ENCODE assay signal across 2 cellular contexts in the genomic region with DNA sequence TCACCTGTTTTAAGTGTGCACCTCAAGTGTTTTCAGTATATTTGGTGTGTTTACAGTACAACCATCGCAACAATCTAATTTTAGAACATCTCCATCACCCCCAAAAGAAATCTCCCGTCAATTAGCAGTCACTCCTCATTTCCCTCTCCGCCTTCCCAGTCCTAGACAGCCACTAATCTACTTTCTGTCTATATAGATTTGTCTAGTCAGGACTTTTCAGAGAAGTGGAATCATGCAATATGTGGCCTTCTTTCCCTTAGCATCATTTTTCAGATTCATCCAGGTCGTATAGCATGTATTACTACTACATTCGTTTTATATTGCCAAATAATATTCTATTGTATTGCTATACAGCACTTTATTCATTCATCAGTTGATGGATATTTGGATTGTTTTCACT.
TF ChIP-seq lines count a peak whose summit lies in the region.

No MANE protein-coding gene starts in this region.

TF ChIP-seq in HepG2, 621 proteins besides CTCF, POLR2A, EP300 and RAD21:
- TF ChIP-seq MAFF (IDR thresholded peaks at IDR 0.05; ENCODE audit: low read depth, low read length) (peak; percentile 34; the same call in 1 of the 2 replicates), MAFK (conservative IDR thresholded peaks at IDR 0.05 in 1 of 2, IDR thresholded peaks at IDR 0.05 in 1 of 2; ENCODE audit: low read length in 2 of 2) (peak; percentile 39 to 65), ZNF296 (CRISPR knock-in tag; conservative IDR thresholded peaks at IDR 0.05) (no peak)
- TF ChIP-seq, protein P1, sequence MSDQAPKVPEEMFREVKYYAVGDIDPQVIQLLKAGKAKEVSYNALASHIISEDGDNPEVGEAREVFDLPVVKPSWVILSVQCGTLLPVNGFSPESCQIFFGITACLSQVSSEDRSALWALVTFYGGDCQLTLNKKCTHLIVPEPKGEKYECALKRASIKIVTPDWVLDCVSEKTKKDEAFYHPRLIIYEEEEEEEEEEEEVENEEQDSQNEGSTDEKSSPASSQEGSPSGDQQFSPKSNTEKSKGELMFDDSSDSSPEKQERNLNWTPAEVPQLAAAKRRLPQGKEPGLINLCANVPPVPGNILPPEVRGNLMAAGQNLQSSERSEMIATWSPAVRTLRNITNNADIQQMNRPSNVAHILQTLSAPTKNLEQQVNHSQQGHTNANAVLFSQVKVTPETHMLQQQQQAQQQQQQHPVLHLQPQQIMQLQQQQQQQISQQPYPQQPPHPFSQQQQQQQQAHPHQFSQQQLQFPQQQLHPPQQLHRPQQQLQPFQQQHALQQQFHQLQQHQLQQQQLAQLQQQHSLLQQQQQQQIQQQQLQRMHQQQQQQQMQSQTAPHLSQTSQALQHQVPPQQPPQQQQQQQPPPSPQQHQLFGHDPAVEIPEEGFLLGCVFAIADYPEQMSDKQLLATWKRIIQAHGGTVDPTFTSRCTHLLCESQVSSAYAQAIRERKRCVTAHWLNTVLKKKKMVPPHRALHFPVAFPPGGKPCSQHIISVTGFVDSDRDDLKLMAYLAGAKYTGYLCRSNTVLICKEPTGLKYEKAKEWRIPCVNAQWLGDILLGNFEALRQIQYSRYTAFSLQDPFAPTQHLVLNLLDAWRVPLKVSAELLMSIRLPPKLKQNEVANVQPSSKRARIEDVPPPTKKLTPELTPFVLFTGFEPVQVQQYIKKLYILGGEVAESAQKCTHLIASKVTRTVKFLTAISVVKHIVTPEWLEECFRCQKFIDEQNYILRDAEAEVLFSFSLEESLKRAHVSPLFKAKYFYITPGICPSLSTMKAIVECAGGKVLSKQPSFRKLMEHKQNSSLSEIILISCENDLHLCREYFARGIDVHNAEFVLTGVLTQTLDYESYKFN (CRISPR knock-in tag; conservative IDR thresholded peaks at IDR 0.05) = no peak

TF ChIP-seq in HEK293, 187 proteins besides CTCF, POLR2A, EP300 and RAD21:
- peak; percentile 67; the same call in 1 of the 2 replicates for TF ChIP-seq ZNF10 (tag by site-specific recombination; IDR thresholded peaks at IDR 0.05)
- no peak for TF ChIP-seq GLIS2 (tag by site-specific recombination; IDR thresholded peaks at IDR 0.05)
TF ChIP-seq in HEK293: peak in this region for 1.
